Comparison of ENCODE assay signal across 12 cellular contexts in genomic region chr10:17005621-17006566, GRCh38.
DNase-seq lines count a peak whose midpoint lies in the region; ATAC-seq and TF ChIP-seq lines count a peak whose summit lies in the region.
"Had no signal": no experiment of that assay in that cellular context is flagged by ENCODE, and none has a peak within 500 bp of the region (broad histone marks: within the 10 kb centered on the region; RNA-seq: fewer than 3 reads in every experiment).

No MANE protein-coding gene starts in this region.

- TF ChIP-seq CTCF in Panc1 (IDR thresholded peaks at IDR 0.05) (no peak), breast epithelium (IDR thresholded peaks at IDR 0.05) (no peak), thyroid gland (IDR thresholded peaks at IDR 0.05) (no peak)

- H2BK120ac ChIP-seq in mesenchymal stem cell (ENCODE audit: low read depth, low read length): peak overlapping the region; percentile 21

- no peak for ATAC-seq in Panc1
- ATAC-seq: activated T-helper 17 cell treated with anti-CD3 and anti-CD28 coated beads, Interleukin-2, amount 50 U/mL, for 72 hours had no signal

- no peak overlapping the region for H3K23ac ChIP-seq in mesenchymal stem cell (ENCODE audit: low read length in 2 of 2)

- intact Hi-C loops in Panc1 (cut with micrococcal nuclease; ENCODE audit: unreplicated experiment) (no loop called here), breast epithelium (cut with DNase I; ENCODE audit: low total_unique reads) (no loop called here), thyroid gland (cut with DNase I) (no loop called here)

- DNase-seq in Panc1 (ENCODE audit: low read depth, low spot score) (no peak), breast epithelium (ENCODE audit: low spot score in 2 of 2) (no peak), mesenchymal stem cell (peak; percentile 50), thyroid gland (no peak), hippocampal formation (lab: John Stamatoyannopoulos, UW) (no peak), cerebellar nuclear complex (lab: John Stamatoyannopoulos, UW) (no peak), NOMO-1 treated with DMSO at 0.1 percent for 48 hours (lab: John Stamatoyannopoulos, UW; ENCODE audit: unreplicated experiment) (no peak)
- no peak for DNase-seq in stimulated activated CD4-positive, alpha-beta T cell treated with anti-CD3 and anti-CD28 coated beads, Interleukin-2, amount 100 ng/mL, for 48 hours
- DNase-seq: H7, NCI-H2107 had no signal

- no peaks in the 10 kb centered on the region for H3K79me1 ChIP-seq in mesenchymal stem cell (replicated peaks; ENCODE audit: low read length, poor library complexity, severe bottlenecking)

- H4K91ac ChIP-seq in mesenchymal stem cell (ENCODE audit: low read length): peak overlapping the region; percentile 19

- peak overlapping the region; percentile 90 to 99 for H2BK12ac ChIP-seq in mesenchymal stem cell (ENCODE audit: low read length in 2 of 2)

- no peak overlapping the region for H3K4me2 ChIP-seq in mesenchymal stem cell (ENCODE audit: low read length, poor library complexity, severe bottlenecking)

- 95% methylated on average over 7 of the region's 8 CpGs for WGBS in mesenchymal stem cell
- 58 to 71% methylated on average over 8 of the region's 8 CpGs for WGBS in thyroid gland, 2 donors

- H2BK5ac ChIP-seq in mesenchymal stem cell (ENCODE audit: low read depth, low read length, poor library complexity, severe bottlenecking): no peak overlapping the region

- in situ Hi-C loops in Panc1 (cut with HindIII; ENCODE audit: low pct_unique_long_range_greater_than_20kb, low sequenced_read_pairs): no loop called here

- peak overlapping the region; percentile 72 for H3K27ac ChIP-seq in Panc1 (ENCODE audit: low read length)
- peak overlapping the region; percentile 34 to 50 for H3K27ac ChIP-seq in breast epithelium
- H3K27ac ChIP-seq in mesenchymal stem cell (ENCODE audit: low read length, poor library complexity, severe bottlenecking): no peak overlapping the region
- peak overlapping the region; percentile 92 to 96 (median 96) for H3K27ac ChIP-seq in thyroid gland
- H3K27ac ChIP-seq: C4-2B had no signal

- peaks cover 4% of the 10 kb centered on the region; the same call in 1 of the 2 replicates for H3K9me3 ChIP-seq in Panc1 (ENCODE audit: control insufficient read depth, insufficient read depth, low read depth, low read length)
- no peaks in the 10 kb centered on the region for H3K9me3 ChIP-seq in breast epithelium
- H3K9me3 ChIP-seq in mesenchymal stem cell (ENCODE audit: control insufficient read depth, low read length): peaks cover 5% of the 10 kb centered on the region
- no peaks in the 10 kb centered on the region for H3K9me3 ChIP-seq in thyroid gland

- H4K8ac ChIP-seq in mesenchymal stem cell (ENCODE audit: low read length): no peak overlapping the region

- H3K4me3 ChIP-seq in Panc1 (ENCODE audit: low read depth in 2 of 2, low read length in 2 of 2) (no peak overlapping the region), breast epithelium (no peak overlapping the region), mesenchymal stem cell (ENCODE audit: insufficient read depth in 1 of 2, low read depth in 1 of 2, low read length in 2 of 2) (no peak overlapping the region), thyroid gland (replicated peaks in 1 of 3) (no peak overlapping the region)

- peak overlapping the region in 1 of 2 experiments; percentile 87 for H3K4ac ChIP-seq in mesenchymal stem cell (ENCODE audit: low read depth in 1 of 2, low read length in 2 of 2)

- H3K36me3 ChIP-seq in Panc1 (ENCODE audit: control insufficient read depth, insufficient read depth, low read length) (no peaks in the 10 kb centered on the region), breast epithelium (no peaks in the 10 kb centered on the region), mesenchymal stem cell (ENCODE audit: control insufficient read depth in 1 of 2, insufficient read depth in 2 of 2, low read depth in 1 of 2, low read length in 2 of 2) (no peaks in the 10 kb centered on the region), thyroid gland (no peaks in the 10 kb centered on the region)

- no peaks in the 10 kb centered on the region for H3K4me1 ChIP-seq in Panc1 (ENCODE audit: control insufficient read depth, insufficient read depth, low read length)
- H3K4me1 ChIP-seq in breast epithelium: peaks cover 6 to 7% of the 10 kb centered on the region in 2 donors
- H3K4me1 ChIP-seq in mesenchymal stem cell (ENCODE audit: control insufficient read depth, insufficient read depth, low read depth, low read length): peaks cover 9% of the 10 kb centered on the region
- H3K4me1 ChIP-seq in thyroid gland: peaks cover 64 to 83% of the 10 kb centered on the region in 2 donors

- peak overlapping the region; percentile 26 to 64 for H3K18ac ChIP-seq in mesenchymal stem cell (ENCODE audit: low read depth in 1 of 2, low read length in 2 of 2)

- no TSS peak for BruUV-seq in Panc1 (replicated peaks; lab: Mats Ljungman, UMichigan)

- CTCF ChIA-PET in Panc1 (lab: Charles Lee): no interaction called here

- H3K27me3 ChIP-seq in Panc1 (ENCODE audit: control insufficient read depth, insufficient read depth, low read length): no peaks in the 10 kb centered on the region
- no peaks in the 10 kb centered on the region for H3K27me3 ChIP-seq in breast epithelium
- H3K27me3 ChIP-seq in mesenchymal stem cell (ENCODE audit: control insufficient read depth in 1 of 2, insufficient read depth in 1 of 2, low read length in 2 of 2): no peaks in the 10 kb centered on the region
- no peaks in the 10 kb centered on the region for H3K27me3 ChIP-seq in thyroid gland

- peak overlapping the region; percentile 20 for H2AK5ac ChIP-seq in mesenchymal stem cell (ENCODE audit: low read length, severe bottlenecking)

- TF ChIP-seq POLR2A in breast epithelium (IDR thresholded peaks at IDR 0.05) (no peak), thyroid gland (IDR thresholded peaks at IDR 0.05) (no peak)

- H2AFZ ChIP-seq in mesenchymal stem cell (ENCODE audit: low read depth, low read length): no peak overlapping the region

- peak overlapping the region in 1 of 2 experiments; percentile 26 for H3K14ac ChIP-seq in mesenchymal stem cell (ENCODE audit: low read length in 2 of 2)

- H3K9ac ChIP-seq in mesenchymal stem cell (ENCODE audit: low read length): no peak overlapping the region

- POLR2A ChIA-PET in Panc1 (lab: Charles Lee): no interaction called here

- no peak overlapping the region for H2BK15ac ChIP-seq in mesenchymal stem cell (ENCODE audit: low read depth, poor library complexity, severe bottlenecking)
